ENCODE assay signal across 12 cellular contexts in the genomic region with DNA sequence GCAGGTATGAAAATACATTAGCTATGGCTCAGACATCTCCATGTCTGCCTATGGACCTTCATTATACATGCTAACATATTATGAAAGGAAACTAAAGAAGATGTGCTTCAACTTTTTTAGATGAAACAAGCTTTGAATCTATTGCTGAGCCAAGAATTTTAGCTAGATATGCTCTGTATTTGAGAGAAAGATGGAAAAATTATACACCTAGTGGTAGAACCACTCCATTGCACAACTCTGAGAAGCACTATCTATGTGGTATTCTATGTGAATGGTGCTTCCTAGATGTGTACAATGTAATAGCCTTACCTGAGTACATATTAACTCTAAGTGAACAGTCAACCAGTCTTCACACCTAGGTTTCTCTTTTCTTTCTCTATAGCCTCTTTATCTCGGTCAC. TPM values are rescaled to one million over a fixed set of nuclear protein-coding genes. Genes with fewer than 3 reads are reported as not detected.
DNase-seq lines count a peak whose midpoint lies in the region; ATAC-seq and TF ChIP-seq lines count a peak whose summit lies in the region.
"Had no signal": no experiment of that assay in that cellular context is flagged by ENCODE, and none has a peak within 500 bp of the region (broad histone marks: within the 10 kb centered on the region; RNA-seq: fewer than 3 reads in every experiment).

No MANE protein-coding gene starts in this region.

- H3K36me3 ChIP-seq in tibial artery = no peaks in the 10 kb centered on the region

- H3K4me1 ChIP-seq in tibial artery = no peaks in the 10 kb centered on the region

- in situ Hi-C loops in astrocyte of the spinal cord (cut with HindIII; ENCODE audit: low sequenced_read_pairs) = no loop called here

- TF ChIP-seq CTCF in 22Rv1 (IDR thresholded peaks at IDR 0.05) (peak; percentile 29; the same call in 1 of the 2 replicates), astrocyte of the spinal cord (IDR thresholded peaks at IDR 0.05; ENCODE audit: low read depth, low read length) (peak; percentile 13), tibial artery (IDR thresholded peaks at IDR 0.05) (no peak)

- H3K27ac ChIP-seq in 22Rv1 = no peak overlapping the region
- no peak overlapping the region for H3K27ac ChIP-seq in tibial artery

- ATAC-seq in GM18858 (IDR thresholded peaks at IDR 0.05; ENCODE audit: unreplicated experiment) (peak; percentile 76), HG03064 (IDR thresholded peaks at IDR 0.05; ENCODE audit: low read depth, unreplicated experiment) (peak; percentile 53)
- ATAC-seq: left lobe of liver had no signal

- no peaks in the 10 kb centered on the region for H3K27me3 ChIP-seq in tibial artery

- intact Hi-C loops in tibial artery (cut with DNase I; ENCODE audit: low total_unique reads) (loop anchor here (10.0 kb wide), 1 partner anchor 1667 kb away; no protein-coding TSS in a partner anchor), posterior vena cava (cut with DNase I) (no loop called here)

- DNase-seq in astrocyte of the spinal cord (ENCODE audit: low read depth, low spot score) = no peak
- DNase-seq in tibial artery = no peak
- no peak for DNase-seq in posterior vena cava (ENCODE audit: low spot score)
- no peak for DNase-seq in NCI-H2171 (lab: John Stamatoyannopoulos, UW)
- DNase-seq in activated naive CD4-positive, alpha-beta T cell treated with anti-CD3 and anti-CD28 coated beads, Interleukin-2, amount 50 U/mL, for 16 hours = no peak
- DNase-seq: ACHN; NCI-H187; stimulated activated CD4-positive, alpha-beta T cell treated with anti-CD3 and anti-CD28 coated beads, Interleukin-4, amount 100 ng/mL, for 4 hours had no signal

- no peak overlapping the region for H3K4me3 ChIP-seq in astrocyte of the spinal cord (ENCODE audit: low read depth, low read length)
- H3K4me3 ChIP-seq in tibial artery = no peak overlapping the region

- no peaks in the 10 kb centered on the region for H3K9me3 ChIP-seq in tibial artery

RNA-seq across cellular contexts. Expression of gene EPYC, which starts 17.3 kb away (rescaled TPM):
- not detected for total RNA-seq in posterior vena cava
- total RNA-seq: left lobe of liver had no signal

RNA-seq across cellular contexts. Expression of gene CCER1, which starts 32.5 kb away (rescaled TPM):
- total RNA-seq in posterior vena cava = not detected
- total RNA-seq: left lobe of liver had no signal

Comparison
In these comparisons a context has a peak if more than half of its experiments do, and no peak if none do; other contexts are left out.
1. CTCF ChIP-seq: peak in 22Rv1 (single experiment) and astrocyte of the spinal cord (single experiment); none in tibial artery (0 of 2).